ENCODE assay signal across 10 cellular contexts in the genomic region with DNA sequence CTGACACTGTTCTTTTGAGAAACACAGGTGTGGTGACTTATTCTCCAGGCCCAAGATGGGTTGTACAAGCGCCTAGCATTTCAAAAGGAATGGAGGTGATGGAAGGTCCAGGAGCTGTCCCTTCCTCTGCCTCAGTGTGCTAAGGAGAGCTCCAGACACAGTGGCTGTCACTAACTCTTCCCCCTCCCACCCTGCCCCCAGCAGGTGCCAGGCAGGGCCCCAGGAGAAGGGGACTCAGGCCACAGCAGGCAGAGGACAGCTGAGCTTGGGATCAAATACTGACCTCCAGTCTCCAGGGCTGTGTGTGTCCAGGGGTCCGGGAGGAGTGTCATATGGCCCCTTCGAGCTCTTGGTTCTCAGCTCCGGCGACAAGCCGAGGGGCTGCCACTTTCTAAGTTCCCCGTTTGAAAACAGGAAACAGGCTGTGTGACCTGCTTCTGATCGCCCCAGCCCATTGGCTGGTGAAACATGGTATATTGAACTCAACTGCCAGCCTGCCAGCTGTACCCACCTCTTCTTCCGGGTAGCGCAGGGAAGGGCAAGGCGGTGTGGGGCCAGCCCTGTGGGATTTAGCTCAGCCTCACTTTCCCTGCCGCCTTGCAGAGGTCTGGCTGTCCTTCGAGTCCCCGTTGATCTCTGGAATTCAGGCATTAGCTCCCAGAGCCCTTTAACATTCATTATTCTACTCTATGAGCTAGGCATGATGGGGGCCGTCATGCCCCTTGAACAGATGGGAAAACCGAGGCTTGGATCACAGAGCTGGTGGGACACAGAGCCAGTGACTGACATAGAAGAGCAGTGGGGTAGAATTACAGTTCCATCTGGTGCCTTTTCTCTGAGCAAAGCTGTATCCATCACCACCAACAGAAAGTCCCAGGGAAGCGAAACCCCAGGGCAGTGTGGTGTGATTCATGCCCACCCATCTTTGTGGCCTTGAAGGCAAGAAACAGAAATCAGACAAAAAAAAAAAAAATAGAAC. TPM values are rescaled to one million over a fixed set of nuclear protein-coding genes. Genes with fewer than 3 reads are reported as not detected.
A peak's percentile ranks its signal among the peaks of the same experiment; 100 is the strongest.
DNase-seq lines count a peak whose midpoint lies in the region; ATAC-seq and TF ChIP-seq lines count a peak whose summit lies in the region.
"Had no signal": no experiment of that assay in that cellular context is flagged by ENCODE, and none has a peak within 500 bp of the region (broad histone marks: within the 10 kb centered on the region; RNA-seq: fewer than 3 reads in every experiment).

A gene with protein sequence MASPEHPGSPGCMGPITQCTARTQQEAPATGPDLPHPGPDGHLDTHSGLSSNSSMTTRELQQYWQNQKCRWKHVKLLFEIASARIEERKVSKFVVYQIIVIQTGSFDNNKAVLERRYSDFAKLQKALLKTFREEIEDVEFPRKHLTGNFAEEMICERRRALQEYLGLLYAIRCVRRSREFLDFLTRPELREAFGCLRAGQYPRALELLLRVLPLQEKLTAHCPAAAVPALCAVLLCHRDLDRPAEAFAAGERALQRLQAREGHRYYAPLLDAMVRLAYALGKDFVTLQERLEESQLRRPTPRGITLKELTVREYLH (minus strand): TSS at position 406 of the 979 bp plus-strand sequence. CDS start 3,786 bp downstream, outside the sequence.

- H3K36me3 ChIP-seq in uterus = no peaks in the 10 kb centered on the region

- DNase-seq in UCSD-AML1 (lab: John Stamatoyannopoulos, UW; ENCODE audit: unreplicated experiment) (peak; percentile 77), uterus (no peak), NCI-H748 (lab: John Stamatoyannopoulos, UW; ENCODE audit: unreplicated experiment) (no peak), omental fat pad (ENCODE audit: low spot score) (no peak)
- peak; percentile 53 to 61 (median 57) for DNase-seq in effector memory CD8-positive, alpha-beta T cell
- peak; percentile 64 for DNase-seq in stimulated activated CD4-positive, alpha-beta T cell treated with anti-CD3 and anti-CD28 coated beads, Interleukin-4, amount 100 ng/mL, for 24 hours

- no peaks in the 10 kb centered on the region for H3K9me3 Mint-ChIP-seq in effector memory CD8-positive, alpha-beta T cell

- TF ChIP-seq CTCF in uterus (IDR thresholded peaks at IDR 0.05) = no peak
- TF ChIP-seq CTCF in omental fat pad (IDR thresholded peaks at IDR 0.05) = no peak

- intact Hi-C loops in uterus (cut with DNase I; ENCODE audit: low total_unique reads) = no loop called here

- H3K4me1 Mint-ChIP-seq in effector memory CD8-positive, alpha-beta T cell (ENCODE audit: low read depth in 2 of 2) = peaks cover 79 to 85% of the 10 kb centered on the region in 2 donors

- peak within 1 kb of the TSS; percentile 95 to 97 for H3K27ac Mint-ChIP-seq in effector memory CD8-positive, alpha-beta T cell

- H3K36me3 Mint-ChIP-seq in effector memory CD8-positive, alpha-beta T cell (ENCODE audit: insufficient read depth) = peaks cover 29% of the 10 kb centered on the region

- peak within 1 kb of the TSS; percentile 88 to 92 for H3K4me3 Mint-ChIP-seq in effector memory CD8-positive, alpha-beta T cell

- no peak within 1 kb of the TSS for H3K27ac ChIP-seq in uterus

- H3K9me3 ChIP-seq in uterus = no peaks in the 10 kb centered on the region

- H3K4me3 ChIP-seq in uterus = no peak within 1 kb of the TSS

- no peak for TF ChIP-seq POLR2A in uterus (IDR thresholded peaks at IDR 0.05)

- ATAC-seq in GM18909 (IDR thresholded peaks at IDR 0.05; ENCODE audit: poor library complexity, unreplicated experiment) (peak; percentile 63), HG03103 (IDR thresholded peaks at IDR 0.05; ENCODE audit: low read depth, unreplicated experiment) (peak; percentile 46), omental fat pad (ENCODE audit: low FRiP score) (no peak)
- ATAC-seq in effector memory CD8-positive, alpha-beta T cell (replicated peaks) = peak; percentile 77

- H3K27me3 ChIP-seq in uterus = no peaks in the 10 kb centered on the region

- H3K4me1 ChIP-seq in uterus = no peaks in the 10 kb centered on the region

- H3K27me3 Mint-ChIP-seq in effector memory CD8-positive, alpha-beta T cell = no peaks in the 10 kb centered on the region

RNA-seq across cellular contexts. Expression of the gene that starts here (rescaled TPM):
- total RNA-seq in uterus (1 to 10 TPM in 3 of 4 donors, under 1 TPM in 1; 0.76 to 7.7 (median 4.4) TPM), omental fat pad (1 to 10 TPM; 2.2 to 6.9 (median 4.4) TPM)
- total RNA-seq: glomerular endothelial cell, temporal lobe had no signal

Comparison
In these comparisons a context has a peak if more than half of its experiments do, and no peak if none do; other contexts are left out.
1. DNase-seq: peak in UCSD-AML1 (single experiment), effector memory CD8-positive, alpha-beta T cell (3 of 3) and stimulated activated CD4-positive, alpha-beta T cell treated with anti-CD3 and anti-CD28 coated beads, Interleukin-4, amount 100 ng/mL, for 24 hours (single experiment); none in uterus (0 of 2), NCI-H748 (single experiment) and omental fat pad (single experiment).